ENCODE assay signal across 14 cellular contexts in genomic region chr20:8671366-8671943, GRCh38.
A peak's percentile ranks its signal among the peaks of the same experiment; 100 is the strongest.
DNase-seq lines count a peak whose midpoint lies in the region; ATAC-seq and TF ChIP-seq lines count a peak whose summit lies in the region.
"Had no signal": no experiment of that assay in that cellular context is flagged by ENCODE, and none has a peak within 500 bp of the region (broad histone marks: within the 10 kb centered on the region; RNA-seq: fewer than 3 reads in every experiment).

No MANE protein-coding gene starts in this region.

- H3K9me3 ChIP-seq in left ventricle myocardium inferior (replicated peaks) (no peaks in the 10 kb centered on the region), right atrium auricular region (no peaks in the 10 kb centered on the region), sigmoid colon (no peaks in the 10 kb centered on the region)

- TF ChIP-seq CTCF in left ventricle myocardium inferior (IDR thresholded peaks at IDR 0.05; ENCODE audit: borderline replicate concordance) (no peak), right atrium auricular region (IDR thresholded peaks at IDR 0.05) (no peak), sigmoid colon (IDR thresholded peaks at IDR 0.05) (no peak)

- no peak overlapping the region for H3K4me3 ChIP-seq in left ventricle myocardium inferior
- H3K4me3 ChIP-seq in right atrium auricular region, result no peak overlapping the region
- H3K4me3 ChIP-seq in sigmoid colon, result no peak overlapping the region

- H3K4me1 ChIP-seq in left ventricle myocardium inferior, result peaks cover 49% of the 10 kb centered on the region
- peaks cover 0 to 31% of the 10 kb centered on the region in 2 donors for H3K4me1 ChIP-seq in right atrium auricular region
- H3K4me1 ChIP-seq in sigmoid colon, result peaks cover 0 to 7% (median 0%) of the 10 kb centered on the region in 4 donors

- 72 to 76% methylated on average over 6 of the region's 6 CpGs for WGBS in sigmoid colon, 2 donors

- intact Hi-C loops in left ventricle myocardium inferior (cut with micrococcal nuclease) (no loop called here), Right ventricle myocardium superior (cut with DNase I) (loop anchor here (10.0 kb wide), 1 partner anchor 57 kb away; no protein-coding TSS in a partner anchor), sigmoid colon (cut with DNase I) (no loop called here)

- no peak for ATAC-seq in Right ventricle myocardium superior (ENCODE audit: poor library complexity)
- no peak for ATAC-seq in GM18873 (IDR thresholded peaks at IDR 0.05; ENCODE audit: low FRiP score, unreplicated experiment)

- H3K27me3 ChIP-seq in left ventricle myocardium inferior (ENCODE audit: low read depth) (no peaks in the 10 kb centered on the region), right atrium auricular region (no peaks in the 10 kb centered on the region), sigmoid colon (no peaks in the 10 kb centered on the region)

- DNase-seq in left ventricle myocardium inferior (no peak), Right ventricle myocardium superior (no peak), NCI-H524 treated with DMSO at 0.1 percent for 48 hours (lab: John Stamatoyannopoulos, UW) (peak; percentile 81), right atrium auricular region (ENCODE audit: low spot score) (no peak), SW 1271 (lab: John Stamatoyannopoulos, UW) (no peak), sigmoid colon (no peak)
- DNase-seq: Calu3; CD4-positive, alpha-beta T cell; DMS153; DMS79 treated with DMSO at 0.1 percent for 48 hours; GDM1; HCEC 1CT; HFFc6 had no signal

- no peak for TF ChIP-seq EP300 in sigmoid colon (IDR thresholded peaks at IDR 0.05)

- H3K27ac ChIP-seq in left ventricle myocardium inferior (replicated peaks), result peak overlapping the region; percentile 47
- H3K27ac ChIP-seq in right atrium auricular region, result peak overlapping the region; percentile 33 to 69
- H3K27ac ChIP-seq in sigmoid colon, result no peak overlapping the region

- no peaks in the 10 kb centered on the region for H3K36me3 ChIP-seq in left ventricle myocardium inferior
- no peaks in the 10 kb centered on the region for H3K36me3 ChIP-seq in right atrium auricular region
- H3K36me3 ChIP-seq in sigmoid colon, result peaks cover 0 to 10% (median 0%) of the 10 kb centered on the region in 4 donors

- no peak for TF ChIP-seq POLR2A in sigmoid colon (IDR thresholded peaks at IDR 0.05)

Comparison
In these comparisons a context has a peak if more than half of its experiments do, and no peak if none do; other contexts are left out.
1. H3K27ac ChIP-seq: peak in left ventricle myocardium inferior (single experiment) and right atrium auricular region (2 of 2); none in sigmoid colon (0 of 4).